ENCODE assay signal across 12 cellular contexts in the genomic region with DNA sequence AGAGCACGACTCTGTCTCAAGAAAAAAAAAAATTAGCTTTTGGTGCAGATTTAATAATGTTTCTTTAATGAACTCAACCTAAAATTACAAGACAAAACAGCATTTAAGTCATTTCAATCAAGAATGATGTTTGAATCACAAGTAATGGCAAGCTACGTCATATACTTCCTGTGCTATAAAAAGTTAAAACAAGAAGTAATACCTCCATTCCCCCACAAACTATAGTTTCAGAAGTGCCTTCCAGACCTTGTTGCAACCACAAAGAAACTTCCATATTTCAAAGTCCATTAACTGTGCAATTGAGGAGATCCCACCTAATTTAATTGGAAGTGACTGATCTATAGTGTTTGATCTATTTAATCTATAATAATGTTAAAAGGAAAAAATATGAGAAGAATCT. TPM values are rescaled to one million over a fixed set of nuclear protein-coding genes. Genes with fewer than 3 reads are reported as not detected.
A peak's percentile ranks its signal among the peaks of the same experiment; 100 is the strongest.
DNase-seq lines count a peak whose midpoint lies in the region; ATAC-seq and TF ChIP-seq lines count a peak whose summit lies in the region.
"Had no signal": no experiment of that assay in that cellular context is flagged by ENCODE, and none has a peak within 500 bp of the region (broad histone marks: within the 10 kb centered on the region; RNA-seq: fewer than 3 reads in every experiment).

No MANE protein-coding gene starts in this region.

- H3K27ac Mint-ChIP-seq in immature natural killer cell (peak overlapping the region; percentile 36 to 83 (median 68)), chondrocyte (ENCODE audit: unreplicated experiment) (no peak overlapping the region)

- peak; percentile 74 for ATAC-seq in GM18502 (IDR thresholded peaks at IDR 0.05; ENCODE audit: poor library complexity, unreplicated experiment)
- peak; percentile 78 for ATAC-seq in GM21723 (IDR thresholded peaks at IDR 0.05; ENCODE audit: unreplicated experiment)
- ATAC-seq: left lobe of liver had no signal

- peaks cover 21% of the 10 kb centered on the region for H3K4me1 ChIP-seq in MM.1S (ENCODE audit: low read length)
- H3K4me1 ChIP-seq: breast epithelium had no signal

- H3K79me2 ChIP-seq in MM.1S (ENCODE audit: low read length), result peaks cover 76% of the 10 kb centered on the region

- TF ChIP-seq CTCF in MM.1S (IDR thresholded peaks at IDR 0.05; ENCODE audit: low read length), result no peak
- no peak for TF ChIP-seq CTCF in chondrocyte (IDR thresholded peaks at IDR 0.05)

- H3K27me3 Mint-ChIP-seq in immature natural killer cell (ENCODE audit: low read depth in 3 of 3) (no peaks in the 10 kb centered on the region), chondrocyte (ENCODE audit: low read depth) (no peaks in the 10 kb centered on the region)

- H4K20me1 ChIP-seq in MM.1S (ENCODE audit: insufficient read depth, low read length), result no peaks in the 10 kb centered on the region

- DNase-seq in MM.1S (peak; percentile 82), immature natural killer cell (peak; percentile 37 to 40 (median 38)), middle frontal gyrus (ENCODE audit: extremely low spot score, low spot score) (no peak), chondrocyte (ENCODE audit: low spot score) (no peak), iPS-NIHi7 (ENCODE audit: extremely low spot score) (no peak), COLO829 (ENCODE audit: low spot score) (no peak)
- DNase-seq: DND-41 had no signal

- H3K4me3 ChIP-seq in MM.1S (ENCODE audit: low read length), result no peak overlapping the region
- H3K4me3 ChIP-seq: breast epithelium, SK-N-MC had no signal

- H3K36me3 Mint-ChIP-seq in immature natural killer cell (peaks cover 0 to 4% (median 0%) of the 10 kb centered on the region in 3 donors), chondrocyte (ENCODE audit: low read depth) (no peaks in the 10 kb centered on the region)

- H3K27ac ChIP-seq in MM.1S (ENCODE audit: low read length), result peak overlapping the region; percentile 85
- H3K27ac ChIP-seq: breast epithelium, SK-N-MC had no signal

- no peaks in the 10 kb centered on the region for H3K9me3 ChIP-seq in MM.1S (replicated peaks; ENCODE audit: insufficient read depth, low read length)
- H3K9me3 ChIP-seq: breast epithelium had no signal

- peaks cover 42 to 58% of the 10 kb centered on the region in 2 donors for H3K4me1 Mint-ChIP-seq in immature natural killer cell
- H3K4me1 Mint-ChIP-seq in chondrocyte (ENCODE audit: low read depth), result peaks cover 19% of the 10 kb centered on the region

- H3K27me3 ChIP-seq in MM.1S (replicated peaks; ENCODE audit: insufficient read depth, low read length), result no peaks in the 10 kb centered on the region
- H3K27me3 ChIP-seq: breast epithelium had no signal

- H3F3A ChIP-seq in MM.1S (ENCODE audit: insufficient read depth, low read length), result peaks cover 16% of the 10 kb centered on the region

- peak overlapping the region; percentile 47 for H3K9ac ChIP-seq in MM.1S (ENCODE audit: low read length)

- H3K9me3 Mint-ChIP-seq in immature natural killer cell, result no peaks in the 10 kb centered on the region
- no peaks in the 10 kb centered on the region for H3K9me3 Mint-ChIP-seq in chondrocyte (ENCODE audit: low read depth)

- peak overlapping the region in 3 of 5 donors; percentile 3 to 21 (median 11) for H3K4me3 Mint-ChIP-seq in immature natural killer cell
- H3K4me3 Mint-ChIP-seq in chondrocyte (ENCODE audit: unreplicated experiment), result no peak overlapping the region

- H2AFZ ChIP-seq in MM.1S (ENCODE audit: low read length), result no peak overlapping the region

- H3K36me3 ChIP-seq in MM.1S (replicated peaks; ENCODE audit: insufficient read depth, low read length), result no peaks in the 10 kb centered on the region
- H3K36me3 ChIP-seq: breast epithelium had no signal

- H3K4me2 ChIP-seq in MM.1S (ENCODE audit: low read depth, low read length), result peak overlapping the region; percentile 85; the same call in 1 of the 2 replicates

- H3K9me2 ChIP-seq in MM.1S (replicated peaks; ENCODE audit: insufficient read depth, low read length), result no peaks in the 10 kb centered on the region

RNA-seq across cellular contexts. Expression of a gene that starts 15.1 kb away (rescaled TPM):
- polyA plus RNA-seq in immature natural killer cell, result 100 to 1,000 TPM in 1 of 3 donors, 10 to 100 TPM in 2; 66.2 to 101 (median 82.2) TPM
- total RNA-seq in chondrocyte, result 121 to 146 TPM (median 122 TPM) in 3 replicates

Comparison
In these comparisons a context has a peak if more than half of its experiments do, and no peak if none do; other contexts are left out.
1. DNase-seq: peak in MM.1S (single experiment) and immature natural killer cell (3 of 3); none in middle frontal gyrus (single experiment), chondrocyte (single experiment), iPS-NIHi7 (single experiment) and COLO829 (single experiment).